In genomic region chr9:94250456-94250855, GRCh38 we compare ENCODE assay signal across 1 cellular context.
TF ChIP-seq lines count a peak whose summit lies in the region.

No MANE protein-coding gene starts in this region.

TF ChIP-seq in GM23338, 12 proteins besides CTCF, POLR2A, EP300 and RAD21 (continued from another document):
- TF ChIP-seq ZNF462 (CRISPR knock-in tag; IDR thresholded peaks at IDR 0.05) (no peak), ETS1 (IDR thresholded peaks at IDR 0.05) (no peak), STAT1 (IDR thresholded peaks at IDR 0.05; ENCODE audit: unreplicated experiment) (no peak), EZH2 (IDR thresholded peaks at IDR 0.05; ENCODE audit: low read depth, unreplicated experiment) (no peak)
TF ChIP-seq in GM23338: peak in this region for 0.
